Comparison of ENCODE assay signal across 7 cellular contexts in genomic region chr1:243713470-243714186, GRCh38.
A peak's percentile ranks its signal among the peaks of the same experiment; 100 is the strongest.
DNase-seq lines count a peak whose midpoint lies in the region; ATAC-seq and TF ChIP-seq lines count a peak whose summit lies in the region.

No MANE protein-coding gene starts in this region.

- H3K4me3 ChIP-seq in SJCRH30 (peak overlapping the region; percentile 47), left ventricle myocardium inferior (peak overlapping the region; percentile 24)

- intact Hi-C loops in left ventricle myocardium inferior (cut with micrococcal nuclease), result no loop called here

- TF ChIP-seq CTCF in left ventricle myocardium inferior (IDR thresholded peaks at IDR 0.05; ENCODE audit: borderline replicate concordance), result no peak

- no peak for ATAC-seq in GM21423 (IDR thresholded peaks at IDR 0.05; ENCODE audit: unreplicated experiment)
- ATAC-seq in HG02798 (IDR thresholded peaks at IDR 0.05; ENCODE audit: poor library complexity, unreplicated experiment), result no peak

- H3K4me1 ChIP-seq in SJCRH30, result peaks cover 37% of the 10 kb centered on the region
- H3K4me1 ChIP-seq in left ventricle myocardium inferior, result peaks cover 34% of the 10 kb centered on the region

- H3K27me3 ChIP-seq in SJCRH30 (no peaks in the 10 kb centered on the region), left ventricle myocardium inferior (ENCODE audit: low read depth) (no peaks in the 10 kb centered on the region)

- H3K36me3 ChIP-seq in SJCRH30 (no peaks in the 10 kb centered on the region), left ventricle myocardium inferior (no peaks in the 10 kb centered on the region)

- H3K27ac ChIP-seq in SJCRH30 (peak overlapping the region; percentile 84), left ventricle myocardium inferior (replicated peaks) (peak overlapping the region; percentile 29), temporal lobe (ENCODE audit: low read depth, low read length) (peak overlapping the region; percentile 87)

- H3K9me3 ChIP-seq in SJCRH30 (replicated peaks) (no peaks in the 10 kb centered on the region), left ventricle myocardium inferior (replicated peaks) (no peaks in the 10 kb centered on the region)

- DNase-seq in NCI-H1092 treated with DMSO at 0.1 percent for 48 hours (lab: John Stamatoyannopoulos, UW) (peak; percentile 100), SJCRH30 (peak; percentile 80 to 93), left ventricle myocardium inferior (no peak), dermis blood vessel endothelial cell (no peak)

Comparison
In these comparisons a context has a peak if more than half of its experiments do, and no peak if none do; other contexts are left out.
1. DNase-seq: peak in NCI-H1092 treated with DMSO at 0.1 percent for 48 hours (single experiment) and SJCRH30 (2 of 2); none in left ventricle myocardium inferior (single experiment) and dermis blood vessel endothelial cell (single experiment).
2. H3K27ac ChIP-seq: peak in every context shown above with its lines; median percentile 87 in temporal lobe; 84 in SJCRH30; 29 in left ventricle myocardium inferior.